In the genomic region with DNA sequence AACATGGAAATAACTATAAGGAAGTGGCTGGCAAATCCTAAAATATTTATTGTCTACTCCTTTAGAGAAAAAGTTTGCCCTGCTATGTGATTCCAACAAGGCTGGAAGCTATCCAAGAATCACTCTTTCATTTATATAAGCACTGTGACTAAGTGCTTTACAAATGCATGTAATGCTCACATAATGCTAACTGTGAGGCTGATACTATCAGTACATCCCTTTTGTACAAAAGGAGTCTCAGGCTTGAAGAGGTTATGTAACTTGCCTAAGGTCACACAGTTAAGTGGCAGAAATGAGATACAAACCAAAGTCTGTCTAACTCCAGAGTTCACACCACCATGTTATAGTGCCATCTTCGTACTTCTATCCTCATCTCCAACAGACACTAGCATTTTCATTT, we compare ENCODE assay signal across 15 cellular contexts. TPM values are rescaled to one million over a fixed set of nuclear protein-coding genes. Genes with fewer than 3 reads are reported as not detected.
DNase-seq lines count a peak whose midpoint lies in the region; ATAC-seq and TF ChIP-seq lines count a peak whose summit lies in the region.
"Had no signal": no experiment of that assay in that cellular context is flagged by ENCODE, and none has a peak within 500 bp of the region (broad histone marks: within the 10 kb centered on the region; RNA-seq: fewer than 3 reads in every experiment).

No MANE protein-coding gene starts in this region.

- H3K9me3 ChIP-seq in left lung, result no peaks in the 10 kb centered on the region
- H3K9me3 ChIP-seq: gastrocnemius medialis, HAP-1 had no signal

- no peaks in the 10 kb centered on the region for H3K27me3 ChIP-seq in left lung
- H3K27me3 ChIP-seq: gastrocnemius medialis had no signal

- H3K27me3 Mint-ChIP-seq in osteocyte (ENCODE audit: unreplicated experiment), result no peaks in the 10 kb centered on the region
- H3K27me3 Mint-ChIP-seq: activated CD8-positive, alpha-beta memory T cell treated with anti-CD3 and anti-CD28 coated beads, Interleukin-2, amount 10 ng/mL, durations not matched to agents 7 days and 5 days had no signal

- H3K36me3 Mint-ChIP-seq in osteocyte (ENCODE audit: unreplicated experiment), result peaks cover 35% of the 10 kb centered on the region

- no peak overlapping the region for H3K4me3 ChIP-seq in left lung
- H3K4me3 ChIP-seq: gastrocnemius medialis, HAP-1 had no signal

- intact Hi-C loops in left lung (cut with DNase I), result no loop called here

- no peak overlapping the region for H3K27ac ChIP-seq in left lung
- H3K27ac ChIP-seq: gastrocnemius medialis had no signal

- H3K36me3 ChIP-seq in left lung, result peaks cover 0 to 90% of the 10 kb centered on the region in 2 donors

- no peaks in the 10 kb centered on the region for H3K9me3 Mint-ChIP-seq in osteocyte (ENCODE audit: unreplicated experiment)

- peaks cover 35% of the 10 kb centered on the region for H3K4me1 Mint-ChIP-seq in osteocyte (ENCODE audit: unreplicated experiment)

- no peak overlapping the region for H3K4me3 Mint-ChIP-seq in osteocyte (ENCODE audit: unreplicated experiment)
- H3K4me3 Mint-ChIP-seq: activated CD8-positive, alpha-beta memory T cell treated with anti-CD3 and anti-CD28 coated beads, Interleukin-2, amount 10 ng/mL, durations not matched to agents 7 days and 5 days had no signal

- no peak for ATAC-seq in GM21576 (IDR thresholded peaks at IDR 0.05; ENCODE audit: unreplicated experiment)
- ATAC-seq in left lung, result no peak
- ATAC-seq: activated CD8-positive, alpha-beta memory T cell treated with anti-CD3 and anti-CD28 coated beads, Interleukin-2, amount 10 ng/mL, durations not matched to agents 7 days and 5 days; gastrocnemius medialis; right cardiac atrium had no signal

- no peaks in the 10 kb centered on the region for H3K4me1 ChIP-seq in left lung
- H3K4me1 ChIP-seq: gastrocnemius medialis had no signal

- no peak for TF ChIP-seq CTCF in osteocyte (IDR thresholded peaks at IDR 0.05)
- no peak for TF ChIP-seq CTCF in left lung (IDR thresholded peaks at IDR 0.05)

- DNase-seq in EH (ENCODE audit: low read depth), result peak; percentile 95
- DNase-seq in NCI-H345 (lab: John Stamatoyannopoulos, UW), result peak; percentile 52
- DNase-seq in dedifferentiated amniotic fluid mesenchymal stem cell (ENCODE audit: extremely low spot score), result peak; percentile 87
- DNase-seq in osteocyte (ENCODE audit: extremely low spot score, unreplicated experiment), result no peak
- no peak for DNase-seq in left lung
- no peak for DNase-seq in NCI-H2171 treated with DMSO at 0.1 percent for 48 hours (lab: John Stamatoyannopoulos, UW)
- DNase-seq in stimulated activated CD4-positive, alpha-beta T cell treated with anti-CD3 and anti-CD28 coated beads, Interleukin-2, amount 100 ng/mL, for 48 hours, result no peak
- DNase-seq: activated CD8-positive, alpha-beta memory T cell treated with anti-CD3 and anti-CD28 coated beads, Interleukin-2, amount 10 ng/mL, durations not matched to agents 7 days and 5 days; amygdala; gastrocnemius medialis; MV-4-11; NK-92 treated with Interleukin-12 subunit alpha and Interleukin-12 subunit beta, amount 100 ng/mL, for 24 hours; right cardiac atrium had no signal

- H3K27ac Mint-ChIP-seq in osteocyte (ENCODE audit: unreplicated experiment), result peak overlapping the region; percentile 73
- H3K27ac Mint-ChIP-seq: activated CD8-positive, alpha-beta memory T cell treated with anti-CD3 and anti-CD28 coated beads, Interleukin-2, amount 10 ng/mL, durations not matched to agents 7 days and 5 days had no signal

RNA-seq across cellular contexts. Expression of gene TOPBP1, which starts 17.0 kb away (rescaled TPM):
- total RNA-seq in osteocyte, result 22.3 and 22.8 TPM in 2 replicates
- 10 to 100 TPM; 17.5 to 26.2 TPM for total RNA-seq in left lung

Comparison
In these comparisons a context has a peak if more than half of its experiments do, and no peak if none do; other contexts are left out.
1. DNase-seq: peak in EH (single experiment), NCI-H345 (single experiment) and dedifferentiated amniotic fluid mesenchymal stem cell (single experiment); none in osteocyte (single experiment), left lung (0 of 2), NCI-H2171 treated with DMSO at 0.1 percent for 48 hours (single experiment) and stimulated activated CD4-positive, alpha-beta T cell treated with anti-CD3 and anti-CD28 coated beads, Interleukin-2, amount 100 ng/mL, for 48 hours (0 of 2).